Comparison of ENCODE assay signal across 12 cellular contexts in genomic region chr22:41598081-41598480, GRCh38. TPM values are rescaled to one million over a fixed set of nuclear protein-coding genes. Genes with fewer than 3 reads are reported as not detected.
DNase-seq lines count a peak whose midpoint lies in the region; ATAC-seq and TF ChIP-seq lines count a peak whose summit lies in the region.
"Had no signal": no experiment of that assay in that cellular context is flagged by ENCODE, and none has a peak within 500 bp of the region (broad histone marks: within the 10 kb centered on the region; RNA-seq: fewer than 3 reads in every experiment).

No MANE protein-coding gene starts in this region.

- no peaks in the 10 kb centered on the region for H3K27me3 Mint-ChIP-seq in chondrocyte (ENCODE audit: low read depth)
- peaks cover 0 to 6% of the 10 kb centered on the region in 2 donors for H3K27me3 Mint-ChIP-seq in natural killer cell treated with Interleukin-12 subunit alpha and Interleukin-12 subunit beta and Interleukin-15 and Interleukin-18, amount 100 ng/mL, for 72 hours
- H3K27me3 Mint-ChIP-seq: dendritic cell treated with granulocyte-macrophage colony-stimulating factor and Interleukin-4, amounts not matched to agents 40 ng/mL and 50 ng/mL, for 4 days; naive B cell had no signal

- H3K4me1 ChIP-seq in left lung = no peaks in the 10 kb centered on the region

- TF ChIP-seq CTCF in chondrocyte (IDR thresholded peaks at IDR 0.05) (no peak), left lung (IDR thresholded peaks at IDR 0.05) (no peak)

- peaks cover 0 to 34% of the 10 kb centered on the region in 2 donors for H3K36me3 ChIP-seq in left lung

- H3K36me3 Mint-ChIP-seq in chondrocyte (ENCODE audit: low read depth) = peaks cover 14% of the 10 kb centered on the region
- H3K36me3 Mint-ChIP-seq in natural killer cell treated with Interleukin-12 subunit alpha and Interleukin-12 subunit beta and Interleukin-15 and Interleukin-18, amount 100 ng/mL, for 72 hours = peaks cover 16% of the 10 kb centered on the region

- no peaks in the 10 kb centered on the region for H3K9me3 ChIP-seq in left lung

- H3K4me3 ChIP-seq in left lung = no peak overlapping the region

- intact Hi-C loops in left lung (cut with DNase I) = no loop called here

- DNase-seq in A172 (ENCODE audit: low spot score) (peak; percentile 68), LHCN-M2 (ENCODE audit: low read depth) (peak; percentile 86), chondrocyte (ENCODE audit: low spot score) (no peak), left lung (no peak), DMS153 treated with DMSO at 0.1 percent for 48 hours (lab: John Stamatoyannopoulos, UW; ENCODE audit: unreplicated experiment) (no peak)
- DNase-seq in stimulated activated CD4-positive, alpha-beta T cell treated with anti-CD3 and anti-CD28 coated beads, Interleukin-2, amount 100 ng/mL, for 48 hours = no peak
- DNase-seq in natural killer cell treated with Interleukin-12 subunit alpha and Interleukin-12 subunit beta and Interleukin-15 and Interleukin-18, amount 100 ng/mL, for 72 hours (ENCODE audit: low spot score) = no peak
- DNase-seq: activated T-cell treated with anti-CD3 and anti-CD28 coated beads, Interleukin-2, amount 50 U/mL, for 72 hours; naive B cell; NCI-H1930 had no signal

- peak overlapping the region; percentile 86 for H3K27ac Mint-ChIP-seq in chondrocyte (ENCODE audit: unreplicated experiment)
- H3K27ac Mint-ChIP-seq in natural killer cell treated with Interleukin-12 subunit alpha and Interleukin-12 subunit beta and Interleukin-15 and Interleukin-18, amount 100 ng/mL, for 72 hours = no peak overlapping the region
- H3K27ac Mint-ChIP-seq: activated T-cell treated with anti-CD3 and anti-CD28 coated beads, Interleukin-2, amount 50 U/mL, for 72 hours had no signal

- peak; percentile 19 for ATAC-seq in left lung
- ATAC-seq in natural killer cell treated with Interleukin-12 subunit alpha and Interleukin-12 subunit beta and Interleukin-15 and Interleukin-18, amount 100 ng/mL, for 72 hours = no peak
- no peak for ATAC-seq in GM21367 (IDR thresholded peaks at IDR 0.05; ENCODE audit: unreplicated experiment)

- H3K4me1 Mint-ChIP-seq in chondrocyte (ENCODE audit: low read depth) = peaks cover 12% of the 10 kb centered on the region
- H3K4me1 Mint-ChIP-seq in natural killer cell treated with Interleukin-12 subunit alpha and Interleukin-12 subunit beta and Interleukin-15 and Interleukin-18, amount 100 ng/mL, for 72 hours (ENCODE audit: low read depth in 2 of 2) = peaks cover 9 to 11% of the 10 kb centered on the region in 2 donors

- H3K27ac ChIP-seq in left lung = no peak overlapping the region

- no peak overlapping the region for H3K4me3 Mint-ChIP-seq in chondrocyte (ENCODE audit: unreplicated experiment)
- H3K4me3 Mint-ChIP-seq in natural killer cell treated with Interleukin-12 subunit alpha and Interleukin-12 subunit beta and Interleukin-15 and Interleukin-18, amount 100 ng/mL, for 72 hours = no peak overlapping the region
- H3K4me3 Mint-ChIP-seq: activated T-cell treated with anti-CD3 and anti-CD28 coated beads, Interleukin-2, amount 50 U/mL, for 72 hours; dendritic cell treated with granulocyte-macrophage colony-stimulating factor and Interleukin-4, amounts not matched to agents 40 ng/mL and 50 ng/mL, for 4 days; naive B cell had no signal

- H3K9me3 Mint-ChIP-seq in chondrocyte (ENCODE audit: low read depth) = no peaks in the 10 kb centered on the region
- H3K9me3 Mint-ChIP-seq in natural killer cell treated with Interleukin-12 subunit alpha and Interleukin-12 subunit beta and Interleukin-15 and Interleukin-18, amount 100 ng/mL, for 72 hours = no peaks in the 10 kb centered on the region
- H3K9me3 Mint-ChIP-seq: activated T-cell treated with anti-CD3 and anti-CD28 coated beads, Interleukin-2, amount 50 U/mL, for 72 hours; dendritic cell treated with granulocyte-macrophage colony-stimulating factor and Interleukin-4, amounts not matched to agents 40 ng/mL and 50 ng/mL, for 4 days; naive B cell had no signal

- no peaks in the 10 kb centered on the region for H3K27me3 ChIP-seq in left lung

RNA-seq across cellular contexts. Expression of gene PMM1, which starts 8.4 kb away (rescaled TPM):
- 6.9 and 8.9 TPM in 2 replicates for total RNA-seq in A172 (2014; rRNA removed; shearing (Covaris generic))
- total RNA-seq in LHCN-M2 (2014; rRNA removed) = 29.9 and 34.4 TPM in 2 replicates
- 93.4 TPM for polyA plus RNA-seq in LHCN-M2 (2012)
- 39.3 to 48.2 TPM (median 47.1 TPM) in 3 replicates for total RNA-seq in chondrocyte
- 10 to 100 TPM; 36.5 to 46.0 TPM for total RNA-seq in left lung
- total RNA-seq in natural killer cell treated with Interleukin-12 subunit alpha and Interleukin-12 subunit beta and Interleukin-15 and Interleukin-18, amount 100 ng/mL, for 72 hours = 10 to 100 TPM; 33.3 to 50.3 TPM

RNA-seq across cellular contexts. Expression of gene DESI1, which starts 22.8 kb away (rescaled TPM):
- 15.2 and 15.8 TPM in 2 replicates for total RNA-seq in A172 (2014; rRNA removed; shearing (Covaris generic))
- total RNA-seq in LHCN-M2 (2014; rRNA removed) (26.2 and 26.6 TPM in 2 replicates), chondrocyte (29.5 to 33.9 TPM (median 29.8 TPM) in 3 replicates), left lung (10 to 100 TPM; 27.2 to 42.9 TPM)
- 17.5 TPM for polyA plus RNA-seq in LHCN-M2 (2012)
- total RNA-seq in natural killer cell treated with Interleukin-12 subunit alpha and Interleukin-12 subunit beta and Interleukin-15 and Interleukin-18, amount 100 ng/mL, for 72 hours = 100 to 1,000 TPM in 1 of 2 donors, 10 to 100 TPM in 1; 54.2 to 120 TPM

RNA-seq across cellular contexts. Expression of gene XRCC6, which starts 23.0 kb away (rescaled TPM):
- total RNA-seq in A172 (2014; rRNA removed; shearing (Covaris generic)) = 382 and 394 TPM in 2 replicates
- 475 and 477 TPM in 2 replicates for total RNA-seq in LHCN-M2 (2014; rRNA removed)
- polyA plus RNA-seq in LHCN-M2 (2012) = 373 TPM
- total RNA-seq in chondrocyte = 156 to 210 TPM (median 161 TPM) in 3 replicates
- 100 to 1,000 TPM; 176 to 214 TPM for total RNA-seq in left lung
- total RNA-seq in natural killer cell treated with Interleukin-12 subunit alpha and Interleukin-12 subunit beta and Interleukin-15 and Interleukin-18, amount 100 ng/mL, for 72 hours = 100 to 1,000 TPM; 276 to 305 TPM

RNA-seq across cellular contexts. Expression of gene CSDC2, which starts 37.3 kb away (rescaled TPM):
- 2.8 and 3.5 TPM in 2 replicates for total RNA-seq in A172 (2014; rRNA removed; shearing (Covaris generic))
- 0.77 and 0.92 TPM in 2 replicates for total RNA-seq in LHCN-M2 (2014; rRNA removed)
- polyA plus RNA-seq in LHCN-M2 (2012) = 12.5 TPM
- 12.7 to 21.7 TPM (median 20.9 TPM) in 3 replicates for total RNA-seq in chondrocyte
- 1 to 10 TPM; 5.1 to 5.5 TPM for total RNA-seq in left lung
- not detected for total RNA-seq in natural killer cell treated with Interleukin-12 subunit alpha and Interleukin-12 subunit beta and Interleukin-15 and Interleukin-18, amount 100 ng/mL, for 72 hours
- total RNA-seq: activated T-cell treated with anti-CD3 and anti-CD28 coated beads, Interleukin-2, amount 50 U/mL, for 72 hours had no signal

RNA-seq across cellular contexts. Expression of gene POLR3H, which starts 53.8 kb away (rescaled TPM):
- total RNA-seq in A172 (2014; rRNA removed; shearing (Covaris generic)) = 11.8 and 27.8 TPM in 2 replicates
- total RNA-seq in LHCN-M2 (2014; rRNA removed) (20.0 and 20.6 TPM in 2 replicates), chondrocyte (39.6 to 57.3 TPM (median 41.5 TPM) in 3 replicates), left lung (10 to 100 TPM; 31.3 to 55.4 TPM)
- polyA plus RNA-seq in LHCN-M2 (2012) = 41.7 TPM
- total RNA-seq in natural killer cell treated with Interleukin-12 subunit alpha and Interleukin-12 subunit beta and Interleukin-15 and Interleukin-18, amount 100 ng/mL, for 72 hours = 10 to 100 TPM; 42.5 to 84.0 TPM

Comparison
In these comparisons a context has a peak if more than half of its experiments do, and no peak if none do; other contexts are left out.
1. DNase-seq: peak in A172 (single experiment) and LHCN-M2 (single experiment); none in chondrocyte (single experiment), left lung (0 of 2), stimulated activated CD4-positive, alpha-beta T cell treated with anti-CD3 and anti-CD28 coated beads, Interleukin-2, amount 100 ng/mL, for 48 hours (0 of 2), natural killer cell treated with Interleukin-12 subunit alpha and Interleukin-12 subunit beta and Interleukin-15 and Interleukin-18, amount 100 ng/mL, for 72 hours (single experiment) and DMS153 treated with DMSO at 0.1 percent for 48 hours (single experiment).